Comparison of ENCODE assay signal across 14 cellular contexts in genomic region chr2:197258580-197258979, GRCh38. TPM values are rescaled to one million over a fixed set of nuclear protein-coding genes. Genes with fewer than 3 reads are reported as not detected.
DNase-seq lines count a peak whose midpoint lies in the region; ATAC-seq and TF ChIP-seq lines count a peak whose summit lies in the region.
"Had no signal": no experiment of that assay in that cellular context is flagged by ENCODE, and none has a peak within 500 bp of the region (broad histone marks: within the 10 kb centered on the region; RNA-seq: fewer than 3 reads in every experiment).

No MANE protein-coding gene starts in this region.

- dilution Hi-C loops in mammary epithelial cell (cut with HindIII; ENCODE audit: low sequenced_read_pairs): no loop called here

- no peaks in the 10 kb centered on the region for H3K4me1 ChIP-seq in mammary epithelial cell (ENCODE audit: insufficient read depth, low read length)
- H3K4me1 ChIP-seq in breast epithelium: no peaks in the 10 kb centered on the region
- H3K4me1 ChIP-seq: body of pancreas, foreskin keratinocyte, HAP-1 had no signal

- TF ChIP-seq CTCF in mammary epithelial cell (conservative IDR thresholded peaks at IDR 0.05 in 1 of 2, IDR thresholded peaks at IDR 0.05 in 1 of 2; ENCODE audit: extremely low read depth in 1 of 2, insufficient read depth in 1 of 2, low read depth in 1 of 2, low read length in 2 of 2) (no peak), breast epithelium (IDR thresholded peaks at IDR 0.05) (no peak)

- in situ Hi-C loops in mammary epithelial cell (cut with MboI; ENCODE audit: low sequenced_read_pairs in 2 of 2): no loop called here

- BruUV-seq in mammary epithelial cell (replicated peaks; lab: Mats Ljungman, UMichigan): no TSS peak

- intact Hi-C loops in mammary epithelial cell (cut with micrococcal nuclease) (no loop called here), breast epithelium (cut with DNase I; ENCODE audit: low total_unique reads) (no loop called here)

- CTCF ChIA-PET in mammary epithelial cell (lab: Charles Lee; ENCODE audit: low non-redundant PET): no interaction called here

- no peaks in the 10 kb centered on the region for H4K20me1 ChIP-seq in mammary epithelial cell (ENCODE audit: insufficient read depth, low read length)

- H3K4me3 ChIP-seq in mammary epithelial cell (replicated peaks in 1 of 3; ENCODE audit: insufficient read depth in 1 of 3, low read depth in 2 of 3, low read length in 3 of 3) (no peak overlapping the region), breast epithelium (no peak overlapping the region)
- H3K4me3 ChIP-seq: body of pancreas, HAP-1 had no signal

- H3K36me3 ChIP-seq in mammary epithelial cell (ENCODE audit: insufficient read depth, low read length): no peaks in the 10 kb centered on the region
- no peaks in the 10 kb centered on the region for H3K36me3 ChIP-seq in breast epithelium
- H3K36me3 ChIP-seq: HAP-1 had no signal

- TF ChIP-seq POLR2A in breast epithelium (IDR thresholded peaks at IDR 0.05): no peak

- H3K4me2 ChIP-seq in mammary epithelial cell (ENCODE audit: insufficient read depth, low read depth, low read length): no peak overlapping the region

- H3K27ac ChIP-seq in mammary epithelial cell (ENCODE audit: insufficient read depth, low read depth, low read length) (no peak overlapping the region), breast epithelium (no peak overlapping the region)
- H3K27ac ChIP-seq: body of pancreas, foreskin keratinocyte had no signal

- DNase-seq in mammary epithelial cell (peak; percentile 10), breast epithelium (ENCODE audit: low spot score in 2 of 2) (no peak), RPMI7951 (ENCODE audit: low read depth) (peak; percentile 52), fibroblast of gingiva (ENCODE audit: low read depth) (peak; percentile 10), cerebellar nuclear complex (lab: John Stamatoyannopoulos, UW) (no peak), DMS79 treated with DMSO at 0.1 percent for 48 hours (lab: John Stamatoyannopoulos, UW) (no peak)
- DNase-seq: body of pancreas, C1 segment of cervical spinal cord, foreskin keratinocyte, mesendoderm, NCI-H510A treated with DMSO at 0.1 percent for 48 hours had no signal

- H2AFZ ChIP-seq in mammary epithelial cell (ENCODE audit: low read depth, low read length): no peak overlapping the region

- no peaks in the 10 kb centered on the region for H3K79me2 ChIP-seq in mammary epithelial cell (ENCODE audit: insufficient read depth, low read length)

- ATAC-seq in GM21825 (IDR thresholded peaks at IDR 0.05; ENCODE audit: unreplicated experiment) (no peak), HG03280 (IDR thresholded peaks at IDR 0.05; ENCODE audit: unreplicated experiment) (no peak)
- ATAC-seq: body of pancreas, foreskin keratinocyte had no signal

- no peak overlapping the region for H3K9ac ChIP-seq in mammary epithelial cell (ENCODE audit: insufficient read depth, low read length)

- WGBS in mammary epithelial cell (ENCODE audit: low coverage, missing lambda C conversion rate): 88% methylated on average over 2 of the region's 2 CpGs

- no peaks in the 10 kb centered on the region for H3K9me3 ChIP-seq in mammary epithelial cell (replicated peaks; ENCODE audit: insufficient read depth, low read length)
- no peaks in the 10 kb centered on the region for H3K9me3 ChIP-seq in breast epithelium
- H3K9me3 ChIP-seq: body of pancreas, HAP-1 had no signal

- H3K27me3 ChIP-seq in mammary epithelial cell (ENCODE audit: insufficient read depth, low read length) (no peaks in the 10 kb centered on the region), breast epithelium (no peaks in the 10 kb centered on the region)
- H3K27me3 ChIP-seq: body of pancreas had no signal

RNA-seq across cellular contexts. Expression of gene ANKRD44, which starts 52.0 kb away (rescaled TPM):
- 10 to 100 TPM in 1 of 2 donors, 1 to 10 TPM in 1; 4.0 to 10.2 TPM for total RNA-seq in mammary epithelial cell
- 2.5 TPM for polyA plus RNA-seq in mammary epithelial cell
- 0.88 TPM for polyA minus RNA-seq in mammary epithelial cell
- 10 to 100 TPM; 18.0 to 41.3 (median 19.9) TPM for total RNA-seq in breast epithelium
- 10.8 and 11.3 TPM in 2 replicates for total RNA-seq in RPMI7951 (2014; rRNA removed; shearing (Covaris generic))

Comparison
In these comparisons a context has a peak if more than half of its experiments do, and no peak if none do; other contexts are left out.
1. DNase-seq: peak in mammary epithelial cell (single experiment), RPMI7951 (single experiment) and fibroblast of gingiva (single experiment); none in breast epithelium (0 of 2), cerebellar nuclear complex (0 of 2) and DMS79 treated with DMSO at 0.1 percent for 48 hours (single experiment).